Comparison of ENCODE assay signal across 9 cellular contexts in the genomic region with DNA sequence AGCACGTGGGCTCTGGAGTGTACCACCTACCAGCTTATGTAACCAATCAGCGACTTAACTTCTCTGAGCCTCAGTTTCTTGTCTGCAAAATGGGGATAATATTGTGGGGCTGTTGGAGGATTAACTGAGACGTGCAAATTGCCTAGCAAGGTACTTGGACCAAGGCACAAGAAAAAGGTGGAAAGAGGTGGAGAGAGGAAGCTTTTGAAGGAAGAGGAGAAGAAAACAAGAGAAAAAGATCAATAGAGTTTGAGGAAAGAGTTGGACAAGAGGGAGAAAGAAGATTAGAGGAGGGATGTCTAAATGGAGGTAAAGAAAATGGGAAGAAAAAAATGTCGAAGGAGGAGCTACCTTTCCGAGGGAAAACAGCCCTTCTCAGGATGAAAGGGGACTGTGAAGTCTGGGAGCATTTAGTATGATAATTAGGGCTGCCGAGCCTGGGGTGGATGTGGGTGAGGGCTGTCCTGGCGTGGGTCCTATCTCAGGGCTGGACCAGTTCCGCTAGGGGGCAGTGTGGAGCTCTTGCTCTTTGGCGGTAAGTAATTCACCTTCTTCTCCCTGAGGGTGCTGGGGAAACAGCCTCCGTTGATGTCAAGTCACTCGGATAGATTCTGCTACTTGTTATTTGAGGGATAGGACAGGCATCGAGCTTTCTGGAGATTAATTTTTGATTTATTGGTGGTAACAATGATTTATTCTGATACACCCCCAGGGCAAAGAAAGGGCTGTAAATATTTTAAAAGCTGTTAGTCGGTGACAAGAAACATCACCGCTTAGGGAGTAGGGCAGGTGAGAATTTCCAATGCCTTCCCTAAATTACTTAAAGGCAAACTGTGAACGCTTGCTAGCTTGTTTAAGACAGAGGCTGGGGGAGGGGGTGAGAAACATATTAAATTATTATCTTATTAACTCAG.
DNase-seq lines count a peak whose midpoint lies in the region; ATAC-seq, FAIRE-seq and TF ChIP-seq lines count a peak whose summit lies in the region.
"Had no signal": no experiment of that assay in that cellular context is flagged by ENCODE, and none has a peak within 500 bp of the region (broad histone marks: within the 10 kb centered on the region; RNA-seq: fewer than 3 reads in every experiment).

No MANE protein-coding gene starts in this region.

- intact Hi-C loops in left colon (cut with DNase I, micrococcal nuclease) = no loop called here

- no peak for FAIRE-seq in bronchial epithelial cell (lab: Jason Lieb, UNC)
- FAIRE-seq: A204.1 had no signal

- peak; percentile 4 for DNase-seq in DMS79 treated with DMSO at 0.1 percent for 48 hours (lab: John Stamatoyannopoulos, UW)
- no peak for DNase-seq in DMS79 (lab: John Stamatoyannopoulos, UW)
- DNase-seq in NCI-H1694 (lab: John Stamatoyannopoulos, UW) = peak; percentile 80
- DNase-seq in bronchial epithelial cell (ENCODE audit: low read depth) = peak; percentile 40
- peak; percentile 62 to 89 for DNase-seq in left colon
- peak; percentile 87 to 91 for DNase-seq in stimulated activated CD4-positive, alpha-beta T cell treated with anti-CD3 and anti-CD28 coated beads, Interleukin-2, amount 100 ng/mL, for 48 hours

- TF ChIP-seq CTCF in WI38 (IDR thresholded peaks at IDR 0.05; ENCODE audit: low read depth, low read length) (peak; percentile 81), bronchial epithelial cell (IDR thresholded peaks at IDR 0.05; ENCODE audit: insufficient read depth, low read length, severe bottlenecking) (peak; percentile 85)

- H3K4me3 ChIP-seq in WI38 (ENCODE audit: low read depth, low read length) = no peak overlapping the region
- H3K4me3 ChIP-seq in bronchial epithelial cell (ENCODE audit: low read depth, low read length) = no peak overlapping the region

- no peaks in the 10 kb centered on the region for H3K36me3 ChIP-seq in bronchial epithelial cell (ENCODE audit: control insufficient read depth, insufficient read depth, low read length)

- ATAC-seq in left colon = peak; percentile 69
- ATAC-seq in GM18907 (IDR thresholded peaks at IDR 0.05; ENCODE audit: unreplicated experiment) = no peak

- peaks cover 1% of the 10 kb centered on the region for H3K27me3 ChIP-seq in bronchial epithelial cell (ENCODE audit: control insufficient read depth, insufficient read depth, low read length)
